Comparison of ENCODE assay signal across 2 cellular contexts in the genomic region with DNA sequence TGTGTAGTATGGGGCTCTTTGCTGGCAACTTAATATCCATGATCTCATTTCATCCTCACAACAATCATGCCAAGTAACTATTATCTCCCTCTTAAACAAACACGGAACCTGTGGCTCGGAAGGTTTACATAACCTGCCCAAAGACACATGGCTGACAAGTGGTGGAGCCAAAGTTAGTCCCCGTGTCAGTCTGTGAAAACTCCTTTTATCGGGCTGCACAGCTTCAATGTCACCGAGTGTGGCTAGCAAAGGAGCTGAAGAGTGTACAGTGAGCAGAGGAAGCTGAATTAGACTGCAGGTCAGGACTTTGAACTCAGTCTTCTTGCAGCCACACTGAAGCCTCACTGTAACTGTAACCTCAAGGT.
TF ChIP-seq lines count a peak whose summit lies in the region.

No MANE protein-coding gene starts in this region.

TF ChIP-seq in GM12878, 131 proteins besides CTCF, POLR2A, EP300 and RAD21:
- no peak for TF ChIP-seq FOXM1 (IDR thresholded peaks at IDR 0.05; ENCODE audit: low read depth, low read length)
- TF ChIP-seq BACH1 (IDR thresholded peaks at IDR 0.05; ENCODE audit: borderline replicate concordance), result no peak
- TF ChIP-seq FOXK2 (IDR thresholded peaks at IDR 0.05), result no peak
- TF ChIP-seq ZBED1 (IDR thresholded peaks at IDR 0.05; ENCODE audit: borderline replicate concordance), result no peak
- no peak for TF ChIP-seq TBL1XR1 (IDR thresholded peaks at IDR 0.05; ENCODE audit: low read depth, low read length)
- no peak for TF ChIP-seq NFXL1 (IDR thresholded peaks at IDR 0.05; ENCODE audit: borderline replicate concordance)
- TF ChIP-seq RAD51 (IDR thresholded peaks at IDR 0.05), result no peak
- TF ChIP-seq MTA3 (IDR thresholded peaks at IDR 0.05; ENCODE audit: borderline replicate concordance, low read length), result no peak
- no peak for TF ChIP-seq SMAD1 (IDR thresholded peaks at IDR 0.05; ENCODE audit: low read depth, partially characterized antibody)
- no peak for TF ChIP-seq CEBPB (IDR thresholded peaks at IDR 0.05; ENCODE audit: borderline replicate concordance in 1 of 2, low read depth in 2 of 2, low read length in 2 of 2)
- TF ChIP-seq, protein P1, sequence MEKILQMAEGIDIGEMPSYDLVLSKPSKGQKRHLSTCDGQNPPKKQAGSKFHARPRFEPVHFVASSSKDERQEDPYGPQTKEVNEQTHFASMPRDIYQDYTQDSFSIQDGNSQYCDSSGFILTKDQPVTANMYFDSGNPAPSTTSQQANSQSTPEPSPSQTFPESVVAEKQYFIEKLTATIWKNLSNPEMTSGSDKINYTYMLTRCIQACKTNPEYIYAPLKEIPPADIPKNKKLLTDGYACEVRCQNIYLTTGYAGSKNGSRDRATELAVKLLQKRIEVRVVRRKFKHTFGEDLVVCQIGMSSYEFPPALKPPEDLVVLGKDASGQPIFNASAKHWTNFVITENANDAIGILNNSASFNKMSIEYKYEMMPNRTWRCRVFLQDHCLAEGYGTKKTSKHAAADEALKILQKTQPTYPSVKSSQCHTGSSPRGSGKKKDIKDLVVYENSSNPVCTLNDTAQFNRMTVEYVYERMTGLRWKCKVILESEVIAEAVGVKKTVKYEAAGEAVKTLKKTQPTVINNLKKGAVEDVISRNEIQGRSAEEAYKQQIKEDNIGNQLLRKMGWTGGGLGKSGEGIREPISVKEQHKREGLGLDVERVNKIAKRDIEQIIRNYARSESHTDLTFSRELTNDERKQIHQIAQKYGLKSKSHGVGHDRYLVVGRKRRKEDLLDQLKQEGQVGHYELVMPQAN (conservative IDR thresholded peaks at IDR 0.05), result no peak
- TF ChIP-seq, protein P2, sequence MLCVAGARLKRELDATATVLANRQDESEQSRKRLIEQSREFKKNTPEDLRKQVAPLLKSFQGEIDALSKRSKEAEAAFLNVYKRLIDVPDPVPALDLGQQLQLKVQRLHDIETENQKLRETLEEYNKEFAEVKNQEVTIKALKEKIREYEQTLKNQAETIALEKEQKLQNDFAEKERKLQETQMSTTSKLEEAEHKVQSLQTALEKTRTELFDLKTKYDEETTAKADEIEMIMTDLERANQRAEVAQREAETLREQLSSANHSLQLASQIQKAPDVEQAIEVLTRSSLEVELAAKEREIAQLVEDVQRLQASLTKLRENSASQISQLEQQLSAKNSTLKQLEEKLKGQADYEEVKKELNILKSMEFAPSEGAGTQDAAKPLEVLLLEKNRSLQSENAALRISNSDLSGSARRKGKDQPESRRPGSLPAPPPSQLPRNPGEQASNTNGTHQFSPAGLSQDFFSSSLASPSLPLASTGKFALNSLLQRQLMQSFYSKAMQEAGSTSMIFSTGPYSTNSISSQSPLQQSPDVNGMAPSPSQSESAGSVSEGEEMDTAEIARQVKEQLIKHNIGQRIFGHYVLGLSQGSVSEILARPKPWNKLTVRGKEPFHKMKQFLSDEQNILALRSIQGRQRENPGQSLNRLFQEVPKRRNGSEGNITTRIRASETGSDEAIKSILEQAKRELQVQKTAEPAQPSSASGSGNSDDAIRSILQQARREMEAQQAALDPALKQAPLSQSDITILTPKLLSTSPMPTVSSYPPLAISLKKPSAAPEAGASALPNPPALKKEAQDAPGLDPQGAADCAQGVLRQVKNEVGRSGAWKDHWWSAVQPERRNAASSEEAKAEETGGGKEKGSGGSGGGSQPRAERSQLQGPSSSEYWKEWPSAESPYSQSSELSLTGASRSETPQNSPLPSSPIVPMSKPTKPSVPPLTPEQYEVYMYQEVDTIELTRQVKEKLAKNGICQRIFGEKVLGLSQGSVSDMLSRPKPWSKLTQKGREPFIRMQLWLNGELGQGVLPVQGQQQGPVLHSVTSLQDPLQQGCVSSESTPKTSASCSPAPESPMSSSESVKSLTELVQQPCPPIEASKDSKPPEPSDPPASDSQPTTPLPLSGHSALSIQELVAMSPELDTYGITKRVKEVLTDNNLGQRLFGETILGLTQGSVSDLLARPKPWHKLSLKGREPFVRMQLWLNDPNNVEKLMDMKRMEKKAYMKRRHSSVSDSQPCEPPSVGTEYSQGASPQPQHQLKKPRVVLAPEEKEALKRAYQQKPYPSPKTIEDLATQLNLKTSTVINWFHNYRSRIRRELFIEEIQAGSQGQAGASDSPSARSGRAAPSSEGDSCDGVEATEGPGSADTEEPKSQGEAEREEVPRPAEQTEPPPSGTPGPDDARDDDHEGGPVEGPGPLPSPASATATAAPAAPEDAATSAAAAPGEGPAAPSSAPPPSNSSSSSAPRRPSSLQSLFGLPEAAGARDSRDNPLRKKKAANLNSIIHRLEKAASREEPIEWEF (IDR thresholded peaks at IDR 0.05; ENCODE audit: insufficient replicate concordance, low read depth, low read length), result no peak
- no peak for TF ChIP-seq SRF (IDR thresholded peaks at IDR 0.05; ENCODE audit: low read depth in 2 of 2, low read length in 2 of 2)
- no peak for TF ChIP-seq RFX5 (IDR thresholded peaks at IDR 0.05; ENCODE audit: low read depth, low read length)
- TF ChIP-seq POLR2AphosphoS5 (IDR thresholded peaks at IDR 0.05; ENCODE audit: low read length), result no peak
- TF ChIP-seq BRCA1 (IDR thresholded peaks at IDR 0.05; ENCODE audit: low read depth, low read length), result no peak
- no peak for TF ChIP-seq ZSCAN29 (IDR thresholded peaks at IDR 0.05)
- TF ChIP-seq, protein P3, sequence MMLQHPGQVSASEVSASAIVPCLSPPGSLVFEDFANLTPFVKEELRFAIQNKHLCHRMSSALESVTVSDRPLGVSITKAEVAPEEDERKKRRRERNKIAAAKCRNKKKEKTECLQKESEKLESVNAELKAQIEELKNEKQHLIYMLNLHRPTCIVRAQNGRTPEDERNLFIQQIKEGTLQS (IDR thresholded peaks at IDR 0.05; ENCODE audit: borderline replicate concordance, extremely low read depth, low read depth, low read length), result no peak
TF ChIP-seq in GM12878: peak in this region for 0.

TF ChIP-seq in HepG2, 621 proteins besides CTCF, POLR2A, EP300 and RAD21 (continues in another document):
- TF ChIP-seq ZNF431 (CRISPR knock-in tag; IDR thresholded peaks at IDR 0.05; ENCODE audit: borderline replicate concordance, low read depth) (no peak), ESRRA (CRISPR knock-in tag; IDR thresholded peaks at IDR 0.05; ENCODE audit: low read depth) (0 out of 2 replicates have a peak, but pooled peaks have one; percentile 34), FOXA3 (CRISPR knock-in tag; IDR thresholded peaks at IDR 0.05) (peak; percentile 24; the same call in 1 of the 2 replicates), ASH2L (IDR thresholded peaks at IDR 0.05; ENCODE audit: insufficient read length, low read depth, low read length) (peak; percentile 48), ZNF234 (CRISPR knock-in tag; conservative IDR thresholded peaks at IDR 0.05) (no peak), HNF4A (CRISPR knock-in tag; IDR thresholded peaks at IDR 0.05) (peak; percentile 75), ZNF607 (CRISPR knock-in tag; IDR thresholded peaks at IDR 0.05; ENCODE audit: borderline replicate concordance) (no peak), TBP (CRISPR knock-in tag; IDR thresholded peaks at IDR 0.05) (no peak), SP4 (CRISPR knock-in tag; IDR thresholded peaks at IDR 0.05) (peak; percentile 26; the same call in 1 of the 2 replicates), MYC (CRISPR knock-in tag; IDR thresholded peaks at IDR 0.05; ENCODE audit: borderline replicate concordance) (peak; percentile 48; the same call in 1 of the 2 replicates), FOXK1 (CRISPR knock-in tag; IDR thresholded peaks at IDR 0.05; ENCODE audit: borderline replicate concordance, low read depth) (0 out of 2 replicates have a peak, but pooled peaks have one; percentile 18), ZNF792 (CRISPR knock-in tag; IDR thresholded peaks at IDR 0.05) (peak; percentile 85; the same call in 1 of the 2 replicates), ZNF879 (CRISPR knock-in tag; IDR thresholded peaks at IDR 0.05) (no peak)
- TF ChIP-seq, protein P4, sequence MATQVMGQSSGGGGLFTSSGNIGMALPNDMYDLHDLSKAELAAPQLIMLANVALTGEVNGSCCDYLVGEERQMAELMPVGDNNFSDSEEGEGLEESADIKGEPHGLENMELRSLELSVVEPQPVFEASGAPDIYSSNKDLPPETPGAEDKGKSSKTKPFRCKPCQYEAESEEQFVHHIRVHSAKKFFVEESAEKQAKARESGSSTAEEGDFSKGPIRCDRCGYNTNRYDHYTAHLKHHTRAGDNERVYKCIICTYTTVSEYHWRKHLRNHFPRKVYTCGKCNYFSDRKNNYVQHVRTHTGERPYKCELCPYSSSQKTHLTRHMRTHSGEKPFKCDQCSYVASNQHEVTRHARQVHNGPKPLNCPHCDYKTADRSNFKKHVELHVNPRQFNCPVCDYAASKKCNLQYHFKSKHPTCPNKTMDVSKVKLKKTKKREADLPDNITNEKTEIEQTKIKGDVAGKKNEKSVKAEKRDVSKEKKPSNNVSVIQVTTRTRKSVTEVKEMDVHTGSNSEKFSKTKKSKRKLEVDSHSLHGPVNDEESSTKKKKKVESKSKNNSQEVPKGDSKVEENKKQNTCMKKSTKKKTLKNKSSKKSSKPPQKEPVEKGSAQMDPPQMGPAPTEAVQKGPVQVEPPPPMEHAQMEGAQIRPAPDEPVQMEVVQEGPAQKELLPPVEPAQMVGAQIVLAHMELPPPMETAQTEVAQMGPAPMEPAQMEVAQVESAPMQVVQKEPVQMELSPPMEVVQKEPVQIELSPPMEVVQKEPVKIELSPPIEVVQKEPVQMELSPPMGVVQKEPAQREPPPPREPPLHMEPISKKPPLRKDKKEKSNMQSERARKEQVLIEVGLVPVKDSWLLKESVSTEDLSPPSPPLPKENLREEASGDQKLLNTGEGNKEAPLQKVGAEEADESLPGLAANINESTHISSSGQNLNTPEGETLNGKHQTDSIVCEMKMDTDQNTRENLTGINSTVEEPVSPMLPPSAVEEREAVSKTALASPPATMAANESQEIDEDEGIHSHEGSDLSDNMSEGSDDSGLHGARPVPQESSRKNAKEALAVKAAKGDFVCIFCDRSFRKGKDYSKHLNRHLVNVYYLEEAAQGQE (IDR thresholded peaks at IDR 0.05; ENCODE audit: borderline replicate concordance in 1 of 2, low read depth in 1 of 2, low read length in 2 of 2), result no peak
- TF ChIP-seq, protein P5, sequence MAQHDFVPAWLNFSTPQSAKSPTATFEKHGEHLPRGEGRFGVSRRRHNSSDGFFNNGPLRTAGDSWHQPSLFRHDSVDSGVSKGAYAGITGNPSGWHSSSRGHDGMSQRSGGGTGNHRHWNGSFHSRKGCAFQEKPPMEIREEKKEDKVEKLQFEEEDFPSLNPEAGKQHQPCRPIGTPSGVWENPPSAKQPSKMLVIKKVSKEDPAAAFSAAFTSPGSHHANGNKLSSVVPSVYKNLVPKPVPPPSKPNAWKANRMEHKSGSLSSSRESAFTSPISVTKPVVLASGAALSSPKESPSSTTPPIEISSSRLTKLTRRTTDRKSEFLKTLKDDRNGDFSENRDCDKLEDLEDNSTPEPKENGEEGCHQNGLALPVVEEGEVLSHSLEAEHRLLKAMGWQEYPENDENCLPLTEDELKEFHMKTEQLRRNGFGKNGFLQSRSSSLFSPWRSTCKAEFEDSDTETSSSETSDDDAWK (CRISPR knock-in tag; IDR thresholded peaks at IDR 0.05), result no peak
- TF ChIP-seq, protein P6, sequence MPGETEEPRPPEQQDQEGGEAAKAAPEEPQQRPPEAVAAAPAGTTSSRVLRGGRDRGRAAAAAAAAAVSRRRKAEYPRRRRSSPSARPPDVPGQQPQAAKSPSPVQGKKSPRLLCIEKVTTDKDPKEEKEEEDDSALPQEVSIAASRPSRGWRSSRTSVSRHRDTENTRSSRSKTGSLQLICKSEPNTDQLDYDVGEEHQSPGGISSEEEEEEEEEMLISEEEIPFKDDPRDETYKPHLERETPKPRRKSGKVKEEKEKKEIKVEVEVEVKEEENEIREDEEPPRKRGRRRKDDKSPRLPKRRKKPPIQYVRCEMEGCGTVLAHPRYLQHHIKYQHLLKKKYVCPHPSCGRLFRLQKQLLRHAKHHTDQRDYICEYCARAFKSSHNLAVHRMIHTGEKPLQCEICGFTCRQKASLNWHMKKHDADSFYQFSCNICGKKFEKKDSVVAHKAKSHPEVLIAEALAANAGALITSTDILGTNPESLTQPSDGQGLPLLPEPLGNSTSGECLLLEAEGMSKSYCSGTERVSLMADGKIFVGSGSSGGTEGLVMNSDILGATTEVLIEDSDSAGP (CRISPR knock-in tag; IDR thresholded peaks at IDR 0.05; ENCODE audit: borderline replicate concordance), result no peak
- TF ChIP-seq, protein P7, sequence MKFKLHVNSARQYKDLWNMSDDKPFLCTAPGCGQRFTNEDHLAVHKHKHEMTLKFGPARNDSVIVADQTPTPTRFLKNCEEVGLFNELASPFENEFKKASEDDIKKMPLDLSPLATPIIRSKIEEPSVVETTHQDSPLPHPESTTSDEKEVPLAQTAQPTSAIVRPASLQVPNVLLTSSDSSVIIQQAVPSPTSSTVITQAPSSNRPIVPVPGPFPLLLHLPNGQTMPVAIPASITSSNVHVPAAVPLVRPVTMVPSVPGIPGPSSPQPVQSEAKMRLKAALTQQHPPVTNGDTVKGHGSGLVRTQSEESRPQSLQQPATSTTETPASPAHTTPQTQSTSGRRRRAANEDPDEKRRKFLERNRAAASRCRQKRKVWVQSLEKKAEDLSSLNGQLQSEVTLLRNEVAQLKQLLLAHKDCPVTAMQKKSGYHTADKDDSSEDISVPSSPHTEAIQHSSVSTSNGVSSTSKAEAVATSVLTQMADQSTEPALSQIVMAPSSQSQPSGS (CRISPR knock-in tag; IDR thresholded peaks at IDR 0.05), result no peak
- TF ChIP-seq, protein P8, sequence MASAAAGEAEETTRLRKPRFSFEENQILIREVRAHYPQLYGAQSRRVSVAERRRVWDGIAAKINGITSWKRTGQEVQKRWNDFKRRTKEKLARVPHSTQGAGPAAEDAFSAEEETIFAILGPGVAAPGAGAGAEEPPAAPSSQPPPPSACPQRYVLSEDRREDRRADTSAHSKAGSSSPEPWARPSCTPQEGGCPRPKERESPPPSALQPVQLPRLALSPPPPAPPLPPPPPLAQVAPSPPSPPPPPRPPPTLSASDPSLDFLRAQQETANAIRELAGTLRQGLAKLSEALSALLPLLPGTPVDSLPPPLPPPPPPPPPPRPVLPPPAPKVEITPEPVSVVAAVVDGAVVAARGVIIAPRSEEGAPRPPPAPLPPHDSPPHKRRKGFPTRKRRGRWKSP (CRISPR knock-in tag; IDR thresholded peaks at IDR 0.05), result no peak
- TF ChIP-seq, protein P9, sequence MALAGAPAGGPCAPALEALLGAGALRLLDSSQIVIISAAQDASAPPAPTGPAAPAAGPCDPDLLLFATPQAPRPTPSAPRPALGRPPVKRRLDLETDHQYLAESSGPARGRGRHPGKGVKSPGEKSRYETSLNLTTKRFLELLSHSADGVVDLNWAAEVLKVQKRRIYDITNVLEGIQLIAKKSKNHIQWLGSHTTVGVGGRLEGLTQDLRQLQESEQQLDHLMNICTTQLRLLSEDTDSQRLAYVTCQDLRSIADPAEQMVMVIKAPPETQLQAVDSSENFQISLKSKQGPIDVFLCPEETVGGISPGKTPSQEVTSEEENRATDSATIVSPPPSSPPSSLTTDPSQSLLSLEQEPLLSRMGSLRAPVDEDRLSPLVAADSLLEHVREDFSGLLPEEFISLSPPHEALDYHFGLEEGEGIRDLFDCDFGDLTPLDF (CRISPR knock-in tag; IDR thresholded peaks at IDR 0.05), result no peak
- TF ChIP-seq, protein P10, sequence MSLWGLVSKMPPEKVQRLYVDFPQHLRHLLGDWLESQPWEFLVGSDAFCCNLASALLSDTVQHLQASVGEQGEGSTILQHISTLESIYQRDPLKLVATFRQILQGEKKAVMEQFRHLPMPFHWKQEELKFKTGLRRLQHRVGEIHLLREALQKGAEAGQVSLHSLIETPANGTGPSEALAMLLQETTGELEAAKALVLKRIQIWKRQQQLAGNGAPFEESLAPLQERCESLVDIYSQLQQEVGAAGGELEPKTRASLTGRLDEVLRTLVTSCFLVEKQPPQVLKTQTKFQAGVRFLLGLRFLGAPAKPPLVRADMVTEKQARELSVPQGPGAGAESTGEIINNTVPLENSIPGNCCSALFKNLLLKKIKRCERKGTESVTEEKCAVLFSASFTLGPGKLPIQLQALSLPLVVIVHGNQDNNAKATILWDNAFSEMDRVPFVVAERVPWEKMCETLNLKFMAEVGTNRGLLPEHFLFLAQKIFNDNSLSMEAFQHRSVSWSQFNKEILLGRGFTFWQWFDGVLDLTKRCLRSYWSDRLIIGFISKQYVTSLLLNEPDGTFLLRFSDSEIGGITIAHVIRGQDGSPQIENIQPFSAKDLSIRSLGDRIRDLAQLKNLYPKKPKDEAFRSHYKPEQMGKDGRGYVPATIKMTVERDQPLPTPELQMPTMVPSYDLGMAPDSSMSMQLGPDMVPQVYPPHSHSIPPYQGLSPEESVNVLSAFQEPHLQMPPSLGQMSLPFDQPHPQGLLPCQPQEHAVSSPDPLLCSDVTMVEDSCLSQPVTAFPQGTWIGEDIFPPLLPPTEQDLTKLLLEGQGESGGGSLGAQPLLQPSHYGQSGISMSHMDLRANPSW (CRISPR knock-in tag; IDR thresholded peaks at IDR 0.05; ENCODE audit: borderline replicate concordance), result no peak
